In the genomic region with DNA sequence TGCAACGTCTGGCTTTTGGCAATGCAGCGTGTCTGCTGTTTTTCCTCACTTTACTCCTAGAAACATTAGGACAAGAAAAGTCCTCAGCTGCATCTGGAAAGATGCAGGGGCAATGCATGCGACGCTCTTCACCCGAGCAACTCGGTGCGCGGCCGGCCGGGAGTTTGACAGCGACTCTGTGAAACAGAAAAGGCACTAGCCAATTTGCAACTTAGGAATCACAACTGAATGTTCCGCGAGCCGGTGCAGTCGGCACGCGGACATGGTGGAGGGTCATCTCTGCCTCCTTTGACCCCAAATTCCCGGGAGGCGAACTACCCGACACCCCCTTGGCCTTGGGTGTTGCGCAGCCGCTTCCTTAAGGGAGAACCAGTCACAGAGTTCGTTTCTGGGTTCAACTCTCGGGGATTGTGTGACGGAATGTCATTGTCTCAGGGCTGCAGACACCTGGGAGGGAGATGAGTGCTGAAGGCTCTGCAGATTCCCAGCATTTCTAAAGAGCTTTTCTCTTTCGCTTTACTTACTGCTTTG, we compare ENCODE assay signal across 10 cellular contexts. TPM values are rescaled to one million over a fixed set of nuclear protein-coding genes. Genes with fewer than 3 reads are reported as not detected.
DNase-seq lines count a peak whose midpoint lies in the region; ATAC-seq, FAIRE-seq and TF ChIP-seq lines count a peak whose summit lies in the region.
"Had no signal": no experiment of that assay in that cellular context is flagged by ENCODE, and none has a peak within 500 bp of the region (broad histone marks: within the 10 kb centered on the region; RNA-seq: fewer than 3 reads in every experiment).

No MANE protein-coding gene starts in this region.

- H3K4me2 ChIP-seq in mesenchymal stem cell (ENCODE audit: low read length, poor library complexity, severe bottlenecking): peak overlapping the region; percentile 63
- H3K4me2 ChIP-seq: PC-9 had no signal

- no peak for DNase-seq in CD14-positive monocyte (ENCODE audit: low spot score)
- DNase-seq in activated T-cell treated with anti-CD3 and anti-CD28 coated beads, Interleukin-2, amount 50 U/mL, for 4 hours: no peak
- DNase-seq in mesenchymal stem cell: peak; percentile 35
- no peak for DNase-seq in sciatic nerve (ENCODE audit: low spot score)
- DNase-seq in hippocampal formation (lab: John Stamatoyannopoulos, UW): no peak
- DNase-seq in Caco-2: no peak
- DNase-seq in urothelium cell line (ENCODE audit: low spot score): no peak
- DNase-seq: DND-41, PC-9 had no signal

- intact Hi-C loops in CD14-positive monocyte (cut with micrococcal nuclease) (no loop called here), sciatic nerve (cut with DNase I) (no loop called here), Caco-2 (cut with micrococcal nuclease; ENCODE audit: unreplicated experiment) (no loop called here)

- H2BK5ac ChIP-seq in mesenchymal stem cell (ENCODE audit: low read depth, low read length, poor library complexity, severe bottlenecking): no peak overlapping the region

- H3K27me3 Mint-ChIP-seq in CD14-positive monocyte (ENCODE audit: low read depth in 3 of 3): peaks cover 98 to 100% (median 100%) of the 10 kb centered on the region in 3 donors
- H3K27me3 Mint-ChIP-seq in activated T-cell treated with anti-CD3 and anti-CD28 coated beads, Interleukin-2, amount 50 U/mL, for 4 hours (ENCODE audit: low read depth): peaks cover 67% of the 10 kb centered on the region
- H3K27me3 Mint-ChIP-seq in Caco-2 (ENCODE audit: insufficient read depth, unreplicated experiment): peaks cover 6% of the 10 kb centered on the region

- H3K14ac ChIP-seq in mesenchymal stem cell (ENCODE audit: low read length in 2 of 2): no peak overlapping the region

- no peak overlapping the region for H3K4ac ChIP-seq in mesenchymal stem cell (ENCODE audit: low read depth in 1 of 2, low read length in 2 of 2)

- H3K27ac ChIP-seq in mesenchymal stem cell (ENCODE audit: low read length, poor library complexity, severe bottlenecking): no peak overlapping the region
- H3K27ac ChIP-seq: PC-9 had no signal

- 4% methylated on average over 23 of the region's 26 CpGs for WGBS in mesenchymal stem cell

- H3K36me3 ChIP-seq in mesenchymal stem cell (ENCODE audit: control insufficient read depth in 1 of 2, insufficient read depth in 2 of 2, low read depth in 1 of 2, low read length in 2 of 2) (peaks cover 0 to 6% of the 10 kb centered on the region in 2 experiments), Caco-2 (ENCODE audit: control insufficient read depth, insufficient read depth, low read length) (no peaks in the 10 kb centered on the region)

- H3K9me3 ChIP-seq in mesenchymal stem cell (ENCODE audit: control insufficient read depth, low read length) (no peaks in the 10 kb centered on the region), Caco-2 (no peaks in the 10 kb centered on the region)

- no peaks in the 10 kb centered on the region for H3K79me1 ChIP-seq in mesenchymal stem cell (replicated peaks; ENCODE audit: low read length, poor library complexity, severe bottlenecking)

- TF ChIP-seq CTCF in CD14-positive monocyte (IDR thresholded peaks at IDR 0.05) (no peak), Caco-2 (IDR thresholded peaks at IDR 0.05; ENCODE audit: insufficient read depth in 1 of 2, low read depth in 1 of 2, low read length in 1 of 2, severe bottlenecking in 1 of 2, unreplicated experiment in 1 of 2) (no peak)

- no peak overlapping the region for H2BK12ac ChIP-seq in mesenchymal stem cell (ENCODE audit: low read length in 2 of 2)

- CTCF ChIA-PET in Caco-2 (lab: Charles Lee): no interaction called here

- H3K4me1 ChIP-seq in mesenchymal stem cell (ENCODE audit: control insufficient read depth, insufficient read depth, low read depth, low read length) (peaks cover 20% of the 10 kb centered on the region), Caco-2 (no peaks in the 10 kb centered on the region)

- no peak overlapping the region for H2AK5ac ChIP-seq in mesenchymal stem cell (ENCODE audit: low read length, severe bottlenecking)

- H3K9me3 Mint-ChIP-seq in CD14-positive monocyte: peaks cover 0 to 58% (median 30%) of the 10 kb centered on the region in 7 donors
- no peaks in the 10 kb centered on the region for H3K9me3 Mint-ChIP-seq in activated T-cell treated with anti-CD3 and anti-CD28 coated beads, Interleukin-2, amount 50 U/mL, for 4 hours
- H3K9me3 Mint-ChIP-seq in Caco-2 (ENCODE audit: unreplicated experiment): peaks cover 10% of the 10 kb centered on the region

- H3K27me3 ChIP-seq in mesenchymal stem cell (ENCODE audit: control insufficient read depth in 1 of 2, insufficient read depth in 1 of 2, low read length in 2 of 2): peaks cover 27 to 83% of the 10 kb centered on the region in 2 experiments
- no peaks in the 10 kb centered on the region for H3K27me3 ChIP-seq in Caco-2 (replicated peaks; ENCODE audit: control insufficient read depth, insufficient read depth, low read length)

- H3K9ac ChIP-seq in mesenchymal stem cell (ENCODE audit: low read length): no peak overlapping the region

- FAIRE-seq in urothelium cell line (lab: Jason Lieb, UNC): no peak

- BruUV-seq in Caco-2 (replicated peaks; lab: Mats Ljungman, UMichigan): no TSS peak

- peak overlapping the region in 1 of 2 experiments; percentile 78 for H3K4me3 ChIP-seq in mesenchymal stem cell (ENCODE audit: insufficient read depth in 1 of 2, low read depth in 1 of 2, low read length in 2 of 2)
- no peak overlapping the region for H3K4me3 ChIP-seq in Caco-2 (ENCODE audit: low read depth, low read length)
- H3K4me3 ChIP-seq: PC-9 had no signal

- H3K23ac ChIP-seq in mesenchymal stem cell (ENCODE audit: low read length in 2 of 2): no peak overlapping the region

- H3K36me3 Mint-ChIP-seq in CD14-positive monocyte (peaks cover 19 to 51% of the 10 kb centered on the region in 2 donors), Caco-2 (ENCODE audit: insufficient read depth, unreplicated experiment) (no peaks in the 10 kb centered on the region)
- peaks cover 36% of the 10 kb centered on the region for H3K36me3 Mint-ChIP-seq in activated T-cell treated with anti-CD3 and anti-CD28 coated beads, Interleukin-2, amount 50 U/mL, for 4 hours (ENCODE audit: insufficient read depth)

- H4K91ac ChIP-seq in mesenchymal stem cell (ENCODE audit: low read length): no peak overlapping the region

- peak overlapping the region; percentile 79 to 91 for H3K4me3 Mint-ChIP-seq in CD14-positive monocyte
- peak overlapping the region; percentile 70 for H3K4me3 Mint-ChIP-seq in activated T-cell treated with anti-CD3 and anti-CD28 coated beads, Interleukin-2, amount 50 U/mL, for 4 hours
- H3K4me3 Mint-ChIP-seq in Caco-2 (ENCODE audit: unreplicated experiment): no peak overlapping the region

- POLR2A ChIA-PET in Caco-2 (lab: Charles Lee): interaction anchor here (0.6 kb wide), 1 partner anchor 20 kb away, joined by 3 read pairs; no protein-coding TSS in a partner anchor

- no peak overlapping the region for H3K18ac ChIP-seq in mesenchymal stem cell (ENCODE audit: low read depth in 1 of 2, low read length in 2 of 2)

- peak overlapping the region in 2 of 7 donors; percentile 11 to 82 for H3K27ac Mint-ChIP-seq in CD14-positive monocyte
- H3K27ac Mint-ChIP-seq in Caco-2 (ENCODE audit: unreplicated experiment): no peak overlapping the region

- H2AFZ ChIP-seq in mesenchymal stem cell (ENCODE audit: low read depth, low read length): no peak overlapping the region
- H2AFZ ChIP-seq: PC-9 had no signal

- no peak overlapping the region for H2BK120ac ChIP-seq in mesenchymal stem cell (ENCODE audit: low read depth, low read length)

- peaks cover 51% of the 10 kb centered on the region for H3K4me1 Mint-ChIP-seq in CD14-positive monocyte
- peaks cover 34% of the 10 kb centered on the region for H3K4me1 Mint-ChIP-seq in activated T-cell treated with anti-CD3 and anti-CD28 coated beads, Interleukin-2, amount 50 U/mL, for 4 hours (ENCODE audit: low read depth)
- no peaks in the 10 kb centered on the region for H3K4me1 Mint-ChIP-seq in Caco-2 (ENCODE audit: low read depth, unreplicated experiment)

- no peak overlapping the region for H4K8ac ChIP-seq in mesenchymal stem cell (ENCODE audit: low read length)

- H2BK15ac ChIP-seq in mesenchymal stem cell (ENCODE audit: low read depth, poor library complexity, severe bottlenecking): no peak overlapping the region

- ATAC-seq in GM21447 (IDR thresholded peaks at IDR 0.05; ENCODE audit: unreplicated experiment): peak; percentile 17
- no peak for ATAC-seq in activated T-cell treated with anti-CD3 and anti-CD28 coated beads, Interleukin-2, amount 50 U/mL, for 4 hours
- ATAC-seq in sciatic nerve: no peak

RNA-seq across cellular contexts. Expression of a gene that starts 9.8 kb away (rescaled TPM):
- 10 to 100 TPM; 12.1 to 21.6 TPM for polyA plus RNA-seq in CD14-positive monocyte
- 10 to 100 TPM; 27.8 to 29.7 (median 29.6) TPM for total RNA-seq in activated T-cell treated with anti-CD3 and anti-CD28 coated beads, Interleukin-2, amount 50 U/mL, for 4 hours
- 4.3 TPM for polyA plus RNA-seq in mesenchymal stem cell (2013, experiment 1 of 2)
- polyA plus RNA-seq in mesenchymal stem cell (2013, experiment 2 of 2): 3.8 TPM
- 62.1 TPM for total RNA-seq in sciatic nerve
- 0.91 and 0.97 TPM in 2 replicates for total RNA-seq in Caco-2 (2022)

Comparison
In these comparisons a context has a peak if more than half of its experiments do, and no peak if none do; other contexts are left out.
1. RNA of a gene that starts 9.8 kb away (total RNA-seq): 62.1 TPM in sciatic nerve (single experiment) and 27.8 to 29.7 TPM in activated T-cell treated with anti-CD3 and anti-CD28 coated beads, Interleukin-2, amount 50 U/mL, for 4 hours; 0.91 to 0.97 TPM in Caco-2; every median in the first group is over 10 times any median in the second.